ENCODE assay signal across 14 cellular contexts in the genomic region with DNA sequence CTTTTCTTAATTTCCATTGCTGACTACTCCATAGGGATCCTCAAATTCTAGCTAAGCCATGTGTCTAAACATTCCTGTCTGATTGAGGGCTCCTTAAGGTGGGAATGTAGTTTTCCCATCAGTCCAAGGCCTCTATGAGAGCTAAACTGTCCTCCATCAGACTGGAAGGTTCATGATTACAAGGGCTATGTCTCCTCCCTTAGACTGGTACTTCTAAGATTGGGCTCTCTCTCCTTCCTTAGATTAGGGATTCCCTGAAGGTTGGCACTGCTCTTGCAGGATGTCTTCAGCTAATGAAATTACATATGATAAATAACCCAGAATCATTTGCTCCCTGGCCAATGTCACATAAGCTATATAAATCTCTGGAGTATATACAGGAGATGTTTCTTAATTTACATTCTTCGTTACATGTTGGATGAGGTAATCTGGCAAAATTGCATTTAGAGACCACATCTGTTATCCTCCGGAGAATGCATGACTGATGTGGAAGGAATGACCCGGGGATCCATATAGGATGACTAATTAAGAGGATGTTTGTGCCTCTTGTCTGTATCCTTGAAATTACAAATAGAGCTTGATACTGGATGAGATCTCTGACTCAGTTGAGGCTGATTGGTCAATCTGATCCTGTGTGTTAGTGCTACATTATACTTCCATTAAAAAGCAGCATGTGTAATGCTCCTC. TPM values are rescaled to one million over a fixed set of nuclear protein-coding genes. Genes with fewer than 3 reads are reported as not detected.
DNase-seq lines count a peak whose midpoint lies in the region; ATAC-seq, FAIRE-seq and TF ChIP-seq lines count a peak whose summit lies in the region.
"Had no signal": no experiment of that assay in that cellular context is flagged by ENCODE, and none has a peak within 500 bp of the region (broad histone marks: within the 10 kb centered on the region; RNA-seq: fewer than 3 reads in every experiment).

No MANE protein-coding gene starts in this region.

- H3K9me3 ChIP-seq in breast epithelium, result no peaks in the 10 kb centered on the region
- H3K9me3 ChIP-seq in mucosa of descending colon, result no peaks in the 10 kb centered on the region
- H3K9me3 ChIP-seq in kidney (ENCODE audit: control insufficient read depth in 1 of 2, low read length in 2 of 2), result no peaks in the 10 kb centered on the region
- H3K9me3 ChIP-seq: stomach had no signal

- intact Hi-C loops in MCF 10A (cut with micrococcal nuclease), result loop anchor here (2.0 kb wide), 1 partner anchor 20 kb away; no protein-coding TSS in a partner anchor
- intact Hi-C loops in breast epithelium (cut with DNase I; ENCODE audit: low total_unique reads), result no loop called here
- intact Hi-C loops in mucosa of descending colon (cut with DNase I, micrococcal nuclease), result no loop called here
- intact Hi-C loops in kidney (cut with DNase I), result no loop called here

- H3K9me3 Mint-ChIP-seq in MCF 10A (ENCODE audit: unreplicated experiment), result no peaks in the 10 kb centered on the region
- H3K9me3 Mint-ChIP-seq: activated T-cell treated with anti-CD3 and anti-CD28 coated beads, Interleukin-2, amount 50 U/mL, for 72 hours had no signal

- DNase-seq in MCF 10A (ENCODE audit: unreplicated experiment) (peak; percentile 88), breast epithelium (ENCODE audit: low spot score in 2 of 2) (no peak), SW480 (ENCODE audit: low spot score) (peak; percentile 83), fibroblast of villous mesenchyme (ENCODE audit: low read depth) (peak; percentile 98), urothelium cell line (ENCODE audit: low spot score) (peak; percentile 82), mucosa of descending colon (no peak), kidney (no peak)
- DNase-seq: activated T-cell treated with anti-CD3 and anti-CD28 coated beads, Interleukin-2, amount 50 U/mL, for 72 hours; cerebellar nuclear complex; NCI-H146; stomach; WERI-Rb-1 had no signal

- H3K36me3 ChIP-seq in breast epithelium (no peaks in the 10 kb centered on the region), mucosa of descending colon (ENCODE audit: low read depth) (no peaks in the 10 kb centered on the region), kidney (ENCODE audit: control insufficient read depth in 1 of 2, insufficient read depth in 2 of 2, low read length in 2 of 2) (no peaks in the 10 kb centered on the region)
- H3K36me3 ChIP-seq: stomach, WERI-Rb-1 had no signal

- H3K36me3 Mint-ChIP-seq in MCF 10A (ENCODE audit: insufficient read depth, unreplicated experiment), result no peaks in the 10 kb centered on the region

- no peak overlapping the region for H3K9ac ChIP-seq in kidney (ENCODE audit: low read length in 2 of 2)

- H3K27me3 ChIP-seq in breast epithelium, result peaks cover 0 to 10% of the 10 kb centered on the region in 2 donors

- no TSS peak for BruUV-seq in MCF 10A (replicated peaks; lab: Mats Ljungman, UMichigan)

- POLR2A ChIA-PET in MCF 10A (lab: Yijun Ruan, JAX), result interaction anchor here (0.7 to 1.8 kb wide), 5 partner anchors 10 to 280 kb away, joined by 3 to 5 read pairs (median 3); no protein-coding TSS in a partner anchor

- no peaks in the 10 kb centered on the region for H3K27me3 Mint-ChIP-seq in MCF 10A (ENCODE audit: insufficient read depth, unreplicated experiment)

- peaks cover 10% of the 10 kb centered on the region for H3K4me1 Mint-ChIP-seq in MCF 10A (ENCODE audit: insufficient read depth, unreplicated experiment)

- FAIRE-seq in urothelium cell line (lab: Jason Lieb, UNC) (no peak), kidney (lab: Jason Lieb, UNC) (no peak)
- FAIRE-seq: A204.1 had no signal

- TF ChIP-seq CTCF in MCF 10A (IDR thresholded peaks at IDR 0.05; ENCODE audit: unreplicated experiment) (no peak), breast epithelium (IDR thresholded peaks at IDR 0.05) (no peak), fibroblast of villous mesenchyme (IDR thresholded peaks at IDR 0.05; ENCODE audit: insufficient read depth, low read depth, low read length) (no peak), mucosa of descending colon (IDR thresholded peaks at IDR 0.05) (no peak), kidney (IDR thresholded peaks at IDR 0.05; ENCODE audit: borderline replicate concordance, extremely low read depth, insufficient read depth) (no peak)

- no peak overlapping the region for H3K4me3 Mint-ChIP-seq in MCF 10A (ENCODE audit: unreplicated experiment)
- H3K4me3 Mint-ChIP-seq: activated T-cell treated with anti-CD3 and anti-CD28 coated beads, Interleukin-2, amount 50 U/mL, for 72 hours had no signal

- H3K27ac ChIP-seq in breast epithelium (no peak overlapping the region), kidney (ENCODE audit: low read depth in 2 of 2, low read length in 2 of 2) (no peak overlapping the region)
- H3K27ac ChIP-seq: stomach, WERI-Rb-1 had no signal

- H3K4me1 ChIP-seq in breast epithelium (no peaks in the 10 kb centered on the region), mucosa of descending colon (ENCODE audit: low read depth) (no peaks in the 10 kb centered on the region), kidney (ENCODE audit: control insufficient read depth in 1 of 2, insufficient read depth in 1 of 2, low read depth in 1 of 2, low read length in 2 of 2) (no peaks in the 10 kb centered on the region)
- H3K4me1 ChIP-seq: stomach had no signal

- CTCF ChIA-PET in MCF 10A (lab: Yijun Ruan, JAX), result no interaction called here

- peak overlapping the region; percentile 63 for H3K27ac Mint-ChIP-seq in MCF 10A (ENCODE audit: low read depth, unreplicated experiment)
- H3K27ac Mint-ChIP-seq: activated T-cell treated with anti-CD3 and anti-CD28 coated beads, Interleukin-2, amount 50 U/mL, for 72 hours had no signal

- ATAC-seq in GM18907 (IDR thresholded peaks at IDR 0.05; ENCODE audit: unreplicated experiment) (no peak), mucosa of descending colon (no peak)
- ATAC-seq: activated T-cell treated with anti-CD3 and anti-CD28 coated beads, Interleukin-2, amount 50 U/mL, for 72 hours had no signal

- H3K4me3 ChIP-seq in breast epithelium, result no peak overlapping the region
- no peak overlapping the region for H3K4me3 ChIP-seq in fibroblast of villous mesenchyme (ENCODE audit: low read depth, low read length)
- no peak overlapping the region for H3K4me3 ChIP-seq in mucosa of descending colon
- no peak overlapping the region for H3K4me3 ChIP-seq in kidney (ENCODE audit: low read length in 2 of 2)
- H3K4me3 ChIP-seq: stomach had no signal

- TF ChIP-seq POLR2A in breast epithelium (IDR thresholded peaks at IDR 0.05), result no peak

RNA-seq across cellular contexts. Expression of a gene that starts 14.2 kb away (rescaled TPM):
- total RNA-seq in MCF 10A (2022) (0.05 TPM in 1 of 2 replicates, not detected in the other), breast epithelium (under 1 TPM in 2 of 3 donors, not detected in 1; 0.15 to 0.66 TPM), fibroblast of villous mesenchyme (under 0.01 TPM in 2 replicates), mucosa of descending colon (100 to 1,000 TPM in 1 of 3 donors, 10 to 100 TPM in 2; 23.6 to 138 (median 31.7) TPM), kidney (4.3 TPM)
- 1.3 TPM for polyA plus RNA-seq in kidney (ENCODE audit: insufficient read depth, low read depth, low replicate concordance)
- total RNA-seq: activated T-cell treated with anti-CD3 and anti-CD28 coated beads, Interleukin-2, amount 50 U/mL, for 72 hours had no signal

Comparison
In these comparisons a context has a peak if more than half of its experiments do, and no peak if none do; other contexts are left out.
1. DNase-seq: peak in MCF 10A (single experiment), SW480 (single experiment), fibroblast of villous mesenchyme (single experiment) and urothelium cell line (single experiment); none in breast epithelium (0 of 2), mucosa of descending colon (0 of 3) and kidney (single experiment).